ENCODE assay signal across 13 cellular contexts in genomic region chr15:45112592-45113379, GRCh38. TPM values are rescaled to one million over a fixed set of nuclear protein-coding genes. Genes with fewer than 3 reads are reported as not detected.
DNase-seq lines count a peak whose midpoint lies in the region; ATAC-seq, FAIRE-seq and TF ChIP-seq lines count a peak whose summit lies in the region.
"Had no signal": no experiment of that assay in that cellular context is flagged by ENCODE, and none has a peak within 500 bp of the region (broad histone marks: within the 10 kb centered on the region; RNA-seq: fewer than 3 reads in every experiment).

No MANE protein-coding gene starts in this region.

- no peaks in the 10 kb centered on the region for H3K9me3 ChIP-seq in endothelial cell of umbilical vein (replicated peaks; ENCODE audit: control insufficient read depth, insufficient read depth, low read length)
- H3K9me3 ChIP-seq in pancreas: no peaks in the 10 kb centered on the region
- H3K9me3 ChIP-seq: MG63 had no signal

- H3K4me2 ChIP-seq in endothelial cell of umbilical vein (ENCODE audit: insufficient read depth, low read length): no peak overlapping the region

- no peak for FAIRE-seq in endothelial cell of umbilical vein (lab: Jason Lieb, UNC)
- FAIRE-seq in pancreas (lab: Jason Lieb, UNC): no peak

- DNase-seq in DMS 273 (lab: John Stamatoyannopoulos, UW; ENCODE audit: unreplicated experiment): peak; percentile 53
- DNase-seq in DMS 273 treated with DMSO at 0.1 percent for 48 hours (lab: John Stamatoyannopoulos, UW): no peak
- peak; percentile 39 for DNase-seq in NCI-H69 (lab: John Stamatoyannopoulos, UW)
- DNase-seq in endothelial cell of umbilical vein (ENCODE audit: low read depth, low spot score): no peak
- DNase-seq in pancreas: no peak
- no peak for DNase-seq in NCI-H510A (lab: John Stamatoyannopoulos, UW)
- no peak for DNase-seq in NCI-H1436 treated with DMSO at 0.1 percent for 48 hours (lab: John Stamatoyannopoulos, UW)
- no peak for DNase-seq in NCI-H2081 treated with DMSO at 0.1 percent for 48 hours (lab: John Stamatoyannopoulos, UW)
- DNase-seq: brain microvascular endothelial cell, MG63, T1000 had no signal

- H3K27ac ChIP-seq in endothelial cell of umbilical vein (ENCODE audit: insufficient read depth, low read depth, low read length): no peak overlapping the region
- no peak overlapping the region for H3K27ac ChIP-seq in pancreas
- H3K27ac ChIP-seq: 22Rv1, brain microvascular endothelial cell had no signal

- no peaks in the 10 kb centered on the region for H3K9me1 ChIP-seq in endothelial cell of umbilical vein (replicated peaks; ENCODE audit: control insufficient read depth, extremely low read depth, insufficient read depth, low read length)

- no peak for TF ChIP-seq CTCF in endothelial cell of umbilical vein (IDR thresholded peaks at IDR 0.05; ENCODE audit: extremely low read depth in 1 of 2, insufficient read depth in 1 of 2, low read depth in 1 of 2, low read length in 2 of 2)
- no peak for TF ChIP-seq CTCF in pancreas (IDR thresholded peaks at IDR 0.05)

- POLR2A ChIA-PET in endothelial cell of umbilical vein (lab: Charles Lee): no interaction called here

- H3K4me3 ChIP-seq in endothelial cell of umbilical vein (replicated peaks in 1 of 3; ENCODE audit: insufficient read depth in 1 of 3, low read depth in 1 of 3, low read length in 3 of 3) (no peak overlapping the region), pancreas (peak overlapping the region in 2 of 4 donors; percentile 5 to 35)
- H3K4me3 ChIP-seq: MG63 had no signal

- no peak overlapping the region for H3K9ac ChIP-seq in endothelial cell of umbilical vein (replicated peaks; ENCODE audit: extremely low read depth, insufficient read depth, low read length)

- 2% methylated on average over 56 to 57 of the region's 57 CpGs for WGBS in pancreas, 2 donors

- no peak overlapping the region for H2AFZ ChIP-seq in endothelial cell of umbilical vein (ENCODE audit: low read depth, low read length)

- H3K36me3 ChIP-seq in endothelial cell of umbilical vein (ENCODE audit: control insufficient read depth in 2 of 2, extremely low read depth in 1 of 2, insufficient read depth in 2 of 2, low read length in 2 of 2) (no peaks in the 10 kb centered on the region), pancreas (no peaks in the 10 kb centered on the region)
- H3K36me3 ChIP-seq: brain microvascular endothelial cell, MG63 had no signal

- TF ChIP-seq POLR2A in endothelial cell of umbilical vein (IDR thresholded peaks at IDR 0.05; ENCODE audit: low read depth, low read length): no peak

- intact Hi-C loops in endothelial cell of umbilical vein (cut with micrococcal nuclease): no loop called here
- intact Hi-C loops in pancreas (cut with DNase I): loop anchor here in 1 of 3 donors (10.0 kb wide), 1 partner anchor 158 kb away; the partner anchor contains the start of gene TERB2

- peaks cover 79 to 87% of the 10 kb centered on the region in 2 experiments for H3K27me3 ChIP-seq in endothelial cell of umbilical vein (ENCODE audit: control insufficient read depth in 2 of 2, insufficient read depth in 2 of 2, low read length in 2 of 2)
- H3K27me3 ChIP-seq in pancreas: peaks cover 0 to 25% (median 7%) of the 10 kb centered on the region in 4 donors

- dilution Hi-C loops in endothelial cell of umbilical vein (cut with MboI; ENCODE audit: extremely low pct_ligation_motif_present, low sequenced_read_pairs): no loop called here

- peaks cover 2% of the 10 kb centered on the region for H3K4me1 ChIP-seq in endothelial cell of umbilical vein (ENCODE audit: control insufficient read depth, extremely low read depth, insufficient read depth, low read length)
- H3K4me1 ChIP-seq in pancreas: peaks cover 0 to 7% (median 0%) of the 10 kb centered on the region in 3 donors

- no peaks in the 10 kb centered on the region for H3K79me2 ChIP-seq in endothelial cell of umbilical vein (ENCODE audit: control insufficient read depth, insufficient read depth, low read length)

- BruUV-seq in endothelial cell of umbilical vein (replicated peaks; lab: Mats Ljungman, UMichigan): no TSS peak

- H4K20me1 ChIP-seq in endothelial cell of umbilical vein (replicated peaks; ENCODE audit: control insufficient read depth, extremely low read depth, insufficient read depth, low read length): no peaks in the 10 kb centered on the region

- peak in 3 of 4 donors; percentile 24 to 35 (median 35) for ATAC-seq in pancreas

- CTCF ChIA-PET in endothelial cell of umbilical vein (lab: Charles Lee): interaction anchor here (1.6 kb wide), 1 partner anchor 14 kb away, joined by 7 read pairs; no protein-coding TSS in a partner anchor

TF ChIP-seq in endothelial cell of umbilical vein, 7 proteins besides CTCF, POLR2A, EP300 and RAD21:
- TF ChIP-seq MYC (IDR thresholded peaks at IDR 0.05; ENCODE audit: low read depth, low read length) (no peak), EZH2 (IDR thresholded peaks at IDR 0.05; ENCODE audit: borderline replicate concordance, low read depth, low read length, severe bottlenecking) (peak; percentile 96)

RNA-seq across cellular contexts. Expression of gene DUOX2, which starts 1.2 kb away (rescaled TPM):
- total RNA-seq in endothelial cell of umbilical vein (not detected in 2 replicates), pancreas (10 to 100 TPM in 2 of 6 donors, 1 to 10 TPM in 1, under 1 TPM in 3; 0.46 to 32.2 (median 1.0) TPM)
- polyA plus RNA-seq in endothelial cell of umbilical vein (0.01 and 0.02 TPM in 2 replicates), pancreas (under 1 TPM; 0.15 to 0.35 TPM)
- not detected in 2 replicates for polyA plus RNA-seq in endothelial cell of umbilical vein (2011; cell fraction: cytosol; rRNA removed)
- polyA plus RNA-seq in endothelial cell of umbilical vein (2011; cell fraction: nucleus; rRNA removed): 0.03 TPM in 1 of 2 replicates, not detected in the other
- polyA plus RNA-seq in endothelial cell of umbilical vein (2012): 0.05 TPM in 1 of 2 replicates, not detected in the other
- polyA minus RNA-seq in endothelial cell of umbilical vein: not detected in 2 replicates
- not detected for polyA minus RNA-seq in endothelial cell of umbilical vein (2011; cell fraction: cytosol; rRNA and poly(A)+ RNA removed)
- polyA minus RNA-seq in endothelial cell of umbilical vein (2011; cell fraction: nucleus; rRNA and poly(A)+ RNA removed): not detected in 2 replicates

RNA-seq across cellular contexts. Expression of gene DUOXA2, which starts 1.3 kb away (rescaled TPM):
- total RNA-seq in endothelial cell of umbilical vein (not detected in 2 replicates), pancreas (10 to 100 TPM in 1 of 6 donors, 1 to 10 TPM in 1, under 1 TPM in 2, not detected in 2; 0.35 to 17.0 (median 3.9) TPM)
- polyA plus RNA-seq in endothelial cell of umbilical vein (not detected in 2 replicates), pancreas (under 1 TPM in 1 of 2 donors, not detected in 1; 0.16 TPM)
- polyA plus RNA-seq in endothelial cell of umbilical vein (2011; cell fraction: cytosol; rRNA removed): not detected in 2 replicates
- not detected in 2 replicates for polyA plus RNA-seq in endothelial cell of umbilical vein (2011; cell fraction: nucleus; rRNA removed)
- not detected in 2 replicates for polyA plus RNA-seq in endothelial cell of umbilical vein (2012)
- polyA minus RNA-seq in endothelial cell of umbilical vein: not detected in 2 replicates
- polyA minus RNA-seq in endothelial cell of umbilical vein (2011; cell fraction: cytosol; rRNA and poly(A)+ RNA removed): not detected
- polyA minus RNA-seq in endothelial cell of umbilical vein (2011; cell fraction: nucleus; rRNA and poly(A)+ RNA removed): not detected in 2 replicates
- total RNA-seq: kidney epithelial cell had no signal

RNA-seq across cellular contexts. Expression of gene DUOXA1, which starts 16.9 kb away (rescaled TPM):
- not detected in 2 replicates for total RNA-seq in endothelial cell of umbilical vein
- polyA plus RNA-seq in endothelial cell of umbilical vein: 0.07 TPM in 1 of 2 replicates, not detected in the other
- not detected in 2 replicates for polyA plus RNA-seq in endothelial cell of umbilical vein (2011; cell fraction: cytosol; rRNA removed)
- 0.05 and 0.13 TPM in 2 replicates for polyA plus RNA-seq in endothelial cell of umbilical vein (2011; cell fraction: nucleus; rRNA removed)
- polyA plus RNA-seq in endothelial cell of umbilical vein (2012): 0.05 and 0.15 TPM in 2 replicates
- not detected in 2 replicates for polyA minus RNA-seq in endothelial cell of umbilical vein
- polyA minus RNA-seq in endothelial cell of umbilical vein (2011; cell fraction: cytosol; rRNA and poly(A)+ RNA removed): not detected
- polyA minus RNA-seq in endothelial cell of umbilical vein (2011; cell fraction: nucleus; rRNA and poly(A)+ RNA removed): not detected in 2 replicates
- under 1 TPM in 3 of 6 donors, not detected in 3; 0.17 to 0.22 (median 0.19) TPM for total RNA-seq in pancreas
- polyA plus RNA-seq in pancreas: under 1 TPM; 0.11 to 0.14 TPM
- total RNA-seq: kidney epithelial cell had no signal

RNA-seq across cellular contexts. Expression of gene DUOX1, which starts 17.0 kb away (rescaled TPM):
- not detected in 2 replicates for total RNA-seq in endothelial cell of umbilical vein
- not detected in 2 replicates for polyA plus RNA-seq in endothelial cell of umbilical vein
- polyA plus RNA-seq in endothelial cell of umbilical vein (2011; cell fraction: cytosol; rRNA removed): not detected in 2 replicates
- not detected in 2 replicates for polyA plus RNA-seq in endothelial cell of umbilical vein (2011; cell fraction: nucleus; rRNA removed)
- 0.38 and 0.62 TPM in 2 replicates for polyA plus RNA-seq in endothelial cell of umbilical vein (2012)
- not detected in 2 replicates for polyA minus RNA-seq in endothelial cell of umbilical vein
- polyA minus RNA-seq in endothelial cell of umbilical vein (2011; cell fraction: cytosol; rRNA and poly(A)+ RNA removed): not detected
- polyA minus RNA-seq in endothelial cell of umbilical vein (2011; cell fraction: nucleus; rRNA and poly(A)+ RNA removed): not detected in 2 replicates
- total RNA-seq in pancreas: under 1 TPM; 0.14 to 0.97 (median 0.47) TPM
- under 1 TPM; 0.16 to 0.27 TPM for polyA plus RNA-seq in pancreas

Comparison
In these comparisons a context has a peak if more than half of its experiments do, and no peak if none do; other contexts are left out.
1. DNase-seq: peak in DMS 273 (single experiment) and NCI-H69 (single experiment); none in DMS 273 treated with DMSO at 0.1 percent for 48 hours (single experiment), endothelial cell of umbilical vein (single experiment), pancreas (0 of 6), NCI-H510A (single experiment), NCI-H1436 treated with DMSO at 0.1 percent for 48 hours (single experiment) and NCI-H2081 treated with DMSO at 0.1 percent for 48 hours (single experiment).